ENCODE assay signal across 8 cellular contexts in the genomic region with DNA sequence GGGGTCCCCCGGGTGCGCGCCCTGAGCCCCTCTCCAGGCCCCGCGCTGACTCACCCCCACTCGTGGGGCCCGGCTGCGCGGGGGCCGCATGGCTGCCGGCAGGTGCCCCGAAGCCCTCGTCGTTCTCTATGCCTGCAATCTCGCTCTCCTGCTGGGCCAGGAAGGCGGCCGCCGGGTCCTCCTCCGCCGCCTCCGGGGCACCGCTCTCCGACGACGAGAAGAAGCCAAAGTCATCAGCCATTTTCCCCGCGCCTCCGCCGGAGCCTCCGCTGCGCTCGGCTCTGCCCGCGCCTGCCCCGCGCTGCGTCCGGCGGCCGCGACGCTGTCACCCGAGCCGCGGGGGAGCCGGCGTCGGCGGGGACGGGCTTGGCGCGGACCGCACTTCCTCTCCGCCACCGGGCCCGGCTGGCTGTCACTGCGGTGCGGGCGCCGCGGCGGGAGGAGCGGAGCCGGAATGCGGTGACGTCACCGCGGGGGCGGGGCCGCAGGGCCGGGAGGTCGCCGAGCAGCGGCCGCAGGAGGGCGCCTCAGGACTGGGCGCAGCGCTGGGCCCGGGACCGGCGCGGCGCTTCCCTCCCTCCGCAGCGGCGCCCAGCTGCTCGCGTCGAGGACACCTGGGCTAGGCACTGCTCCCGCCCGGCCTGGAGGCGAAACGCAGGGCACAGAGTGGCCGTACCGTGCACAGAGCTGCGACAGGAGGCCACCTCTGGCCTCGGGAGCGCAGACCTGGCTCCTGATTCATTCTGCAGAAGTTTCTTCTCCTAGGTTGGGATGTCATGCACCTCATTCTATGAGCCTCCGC. TPM values are rescaled to one million over a fixed set of nuclear protein-coding genes. Genes with fewer than 3 reads are reported as not detected.
DNase-seq lines count a peak whose midpoint lies in the region; ATAC-seq and TF ChIP-seq lines count a peak whose summit lies in the region.

TSS of gene CLTB (minus strand) at position 417 of the 802 bp plus-strand sequence. CDS start at position 241, 176 bp downstream.

- peaks cover 39% of the 10 kb centered on the region for H3K4me1 Mint-ChIP-seq in activated CD4-positive, alpha-beta memory T cell treated with anti-CD3 and anti-CD28 coated beads, Interleukin-2, amount 10 ng/mL, durations not matched to agents 7 days and 5 days

- DNase-seq in GM19238 (ENCODE audit: insufficient read length, low spot score): peak; percentile 95
- DNase-seq in NCI-H748 treated with DMSO at 0.1 percent for 48 hours (lab: John Stamatoyannopoulos, UW): peak; percentile 50
- DNase-seq in activated CD4-positive, alpha-beta memory T cell treated with anti-CD3 and anti-CD28 coated beads, Interleukin-2, amount 10 ng/mL, durations not matched to agents 7 days and 5 days: peak; percentile 91
- peak; percentile 86 to 97 for DNase-seq in lower leg skin (ENCODE audit: low spot score in 2 of 2)
- peak; percentile 85 to 89 for DNase-seq in stimulated activated CD4-positive, alpha-beta T cell treated with anti-CD3 and anti-CD28 coated beads, Interleukin-4, amount 100 ng/mL, for 48 hours (ENCODE audit: low read depth in 2 of 2)

- intact Hi-C loops in lower leg skin (cut with DNase I; ENCODE audit: low total_unique reads): loop anchor here (10.0 kb wide), 1 partner anchor 118 kb away; the partner anchor contains the start of gene RNF44

- ATAC-seq in HG03439 (IDR thresholded peaks at IDR 0.05; ENCODE audit: unreplicated experiment): peak; percentile 81

- no peaks in the 10 kb centered on the region for H3K9me3 Mint-ChIP-seq in activated CD4-positive, alpha-beta memory T cell treated with anti-CD3 and anti-CD28 coated beads, Interleukin-2, amount 10 ng/mL, durations not matched to agents 7 days and 5 days

- H3K27me3 Mint-ChIP-seq in activated CD4-positive, alpha-beta memory T cell treated with anti-CD3 and anti-CD28 coated beads, Interleukin-2, amount 10 ng/mL, durations not matched to agents 7 days and 5 days: peaks cover 11% of the 10 kb centered on the region

- H3K4me3 Mint-ChIP-seq in activated CD4-positive, alpha-beta memory T cell treated with anti-CD3 and anti-CD28 coated beads, Interleukin-2, amount 10 ng/mL, durations not matched to agents 7 days and 5 days: peak within 1 kb of the TSS; percentile 82

- TF ChIP-seq CTCF in C4-2B (conservative IDR thresholded peaks at IDR 0.05) (peak; percentile 99), lower leg skin (IDR thresholded peaks at IDR 0.05) (no peak)

- peak within 1 kb of the TSS; percentile 90 to 92 for H3K4me3 ChIP-seq in duodenal mucosa (ENCODE audit: low read depth in 1 of 2, low read length in 2 of 2)
- peak within 1 kb of the TSS; percentile 96 for H3K4me3 ChIP-seq in lower leg skin (ENCODE audit: low read depth, poor library complexity, severe bottlenecking)

- H3K36me3 ChIP-seq in duodenal mucosa (ENCODE audit: control insufficient read depth in 1 of 2, insufficient read depth in 2 of 2, low read length in 2 of 2): peaks cover 3 to 4% of the 10 kb centered on the region in 2 donors

- peak within 1 kb of the TSS; percentile 71 for H3K27ac Mint-ChIP-seq in activated CD4-positive, alpha-beta memory T cell treated with anti-CD3 and anti-CD28 coated beads, Interleukin-2, amount 10 ng/mL, durations not matched to agents 7 days and 5 days

- TF ChIP-seq POLR2A in lower leg skin (IDR thresholded peaks at IDR 0.05): no peak

- CTCF ChIA-PET in activated CD4-positive, alpha-beta memory T cell treated with anti-CD3 and anti-CD28 coated beads, Interleukin-2, amount 10 ng/mL, durations not matched to agents 7 days and 5 days (lab: Charles Lee): interaction anchor here (0.6 to 3.6 kb wide), 27 partner anchors 9 to 244 kb away, joined by 3 to 22 read pairs (median 4); partner anchors contain the start of genes FAF2 and RNF44

- H3K4me1 ChIP-seq in duodenal mucosa (ENCODE audit: control insufficient read depth in 1 of 2, insufficient read depth in 2 of 2, low read length in 2 of 2): peaks cover 33 to 35% of the 10 kb centered on the region in 2 donors

- POLR2A ChIA-PET in activated CD4-positive, alpha-beta memory T cell treated with anti-CD3 and anti-CD28 coated beads, Interleukin-2, amount 10 ng/mL, durations not matched to agents 7 days and 5 days (lab: Charles Lee): interaction anchor here (0.6 to 3.1 kb wide), 19 partner anchors 10 to 241 kb away, joined by 3 to 26 read pairs (median 3); partner anchors contain the start of genes FAF2, RNF44 and TSPAN17

- 2 to 5% methylated on average over 14 to 27 of the region's 99 CpGs for WGBS in lower leg skin, 2 donors

- peak within 1 kb of the TSS; percentile 83 to 91 for H3K9ac ChIP-seq in duodenal mucosa (ENCODE audit: low read depth in 1 of 2, low read length in 2 of 2)

- no peaks in the 10 kb centered on the region for H3K27me3 ChIP-seq in duodenal mucosa (ENCODE audit: control insufficient read depth in 1 of 2, insufficient read depth in 2 of 2, low read length in 2 of 2)

- H3K27ac ChIP-seq in C4-2B (peak within 1 kb of the TSS; percentile 88), duodenal mucosa (ENCODE audit: low read depth, low read length) (peak within 1 kb of the TSS; percentile 82)

- no peaks in the 10 kb centered on the region for H3K9me3 ChIP-seq in duodenal mucosa (ENCODE audit: control insufficient read depth in 1 of 2, low read length in 2 of 2)

- no peaks in the 10 kb centered on the region for H3K36me3 Mint-ChIP-seq in activated CD4-positive, alpha-beta memory T cell treated with anti-CD3 and anti-CD28 coated beads, Interleukin-2, amount 10 ng/mL, durations not matched to agents 7 days and 5 days (ENCODE audit: low read depth)

RNA-seq across cellular contexts. Expression of gene CLTB, which starts in this region (rescaled TPM):
- 10 to 100 TPM; 56.2 to 57.2 TPM for total RNA-seq in activated CD4-positive, alpha-beta memory T cell treated with anti-CD3 and anti-CD28 coated beads, Interleukin-2, amount 10 ng/mL, durations not matched to agents 7 days and 5 days
- total RNA-seq in lower leg skin: 100 to 1,000 TPM; 707 to 959 (median 743) TPM

Comparison
In these comparisons a context has a peak if more than half of its experiments do, and no peak if none do; other contexts are left out.
1. Peak in every context shown above with its lines: DNase-seq, ATAC-seq, H3K4me3 ChIP-seq and H3K27ac ChIP-seq.
2. RNA of gene CLTB (total RNA-seq): 707 to 959 TPM in lower leg skin; 56.2 to 57.2 TPM in activated CD4-positive, alpha-beta memory T cell treated with anti-CD3 and anti-CD28 coated beads, Interleukin-2, amount 10 ng/mL, durations not matched to agents 7 days and 5 days; every median in the first group is over 10 times any median in the second.